Comparison of ENCODE assay signal across 8 cellular contexts in genomic region chr17:76968707-76969597, GRCh38.
DNase-seq lines count a peak whose midpoint lies in the region; ATAC-seq and TF ChIP-seq lines count a peak whose summit lies in the region.

No MANE protein-coding gene starts in this region.

- H3K4me1 ChIP-seq in Panc1 (ENCODE audit: control insufficient read depth, insufficient read depth, low read length), result peaks cover 10% of the 10 kb centered on the region

- H3K27me3 ChIP-seq in Panc1 (ENCODE audit: control insufficient read depth, insufficient read depth, low read length), result no peaks in the 10 kb centered on the region; the same call in 1 of the 2 replicates
- H3K27me3 ChIP-seq in kidney epithelial cell (ENCODE audit: control insufficient read depth, insufficient read depth, low read length), result peaks cover 22% of the 10 kb centered on the region

- H3K4me1 Mint-ChIP-seq in IgD-negative memory B cell, result peaks cover 10 to 12% (median 10%) of the 10 kb centered on the region in 3 donors
- H3K4me1 Mint-ChIP-seq in activated naive CD4-positive, alpha-beta T cell treated with anti-CD3 and anti-CD28 coated beads, Interleukin-2, amount 50 U/mL, for 24 hours, result peaks cover 14% of the 10 kb centered on the region

- DNase-seq in Panc1 (ENCODE audit: low read depth, low spot score) (no peak), kidney epithelial cell (ENCODE audit: low read depth) (no peak), mesenteric fat pad (ENCODE audit: low spot score) (no peak), NCI-H446 (lab: John Stamatoyannopoulos, UW) (no peak)
- peak; percentile 13 for DNase-seq in stimulated activated CD8-positive, alpha-beta memory T cell treated with anti-CD3 and anti-CD28 coated beads, Interleukin-12 subunit alpha, Interleukin-12 subunit beta, amount 100 ng/mL, for 1 hour (ENCODE audit: low read depth)

- TF ChIP-seq CTCF in Panc1 (IDR thresholded peaks at IDR 0.05) (no peak), kidney epithelial cell (IDR thresholded peaks at IDR 0.05; ENCODE audit: insufficient read depth, low read length, poor library complexity, severe bottlenecking) (no peak)

- no peaks in the 10 kb centered on the region for H3K9me3 ChIP-seq in Panc1 (ENCODE audit: control insufficient read depth, insufficient read depth, low read depth, low read length)

- POLR2A ChIA-PET in Panc1 (lab: Charles Lee), result interaction anchor here (0.5 to 0.8 kb wide), 3 partner anchors 16 to 122 kb away, joined by 4 to 11 read pairs (median 5); no protein-coding TSS in a partner anchor

- H3K36me3 Mint-ChIP-seq in IgD-negative memory B cell, result no peaks in the 10 kb centered on the region
- H3K36me3 Mint-ChIP-seq in activated naive CD4-positive, alpha-beta T cell treated with anti-CD3 and anti-CD28 coated beads, Interleukin-2, amount 50 U/mL, for 24 hours, result no peaks in the 10 kb centered on the region

- CTCF ChIA-PET in Panc1 (lab: Charles Lee), result interaction anchor here (0.6 to 1.1 kb wide), 4 partner anchors 38 to 101 kb away, joined by 3 to 19 read pairs (median 3); no protein-coding TSS in a partner anchor

- peak overlapping the region; percentile 83 to 98 (median 88) for H3K27ac Mint-ChIP-seq in IgD-negative memory B cell
- H3K27ac Mint-ChIP-seq in activated naive CD4-positive, alpha-beta T cell treated with anti-CD3 and anti-CD28 coated beads, Interleukin-2, amount 50 U/mL, for 24 hours, result peak overlapping the region; percentile 30

- peaks cover 0 to 1% (median 0%) of the 10 kb centered on the region in 3 donors for H3K9me3 Mint-ChIP-seq in IgD-negative memory B cell
- H3K9me3 Mint-ChIP-seq in activated naive CD4-positive, alpha-beta T cell treated with anti-CD3 and anti-CD28 coated beads, Interleukin-2, amount 50 U/mL, for 24 hours, result no peaks in the 10 kb centered on the region

- ATAC-seq in Panc1, result peak; percentile 61
- ATAC-seq in GM19035 (IDR thresholded peaks at IDR 0.05; ENCODE audit: unreplicated experiment), result no peak

- BruUV-seq in Panc1 (replicated peaks; lab: Mats Ljungman, UMichigan), result no TSS peak

- H3K36me3 ChIP-seq in Panc1 (ENCODE audit: control insufficient read depth, insufficient read depth, low read length) (no peaks in the 10 kb centered on the region), kidney epithelial cell (ENCODE audit: control insufficient read depth, insufficient read depth, low read length) (no peaks in the 10 kb centered on the region)

- peak overlapping the region; percentile 78 to 95 (median 92) for H3K4me3 Mint-ChIP-seq in IgD-negative memory B cell
- peak overlapping the region; percentile 82 for H3K4me3 Mint-ChIP-seq in activated naive CD4-positive, alpha-beta T cell treated with anti-CD3 and anti-CD28 coated beads, Interleukin-2, amount 50 U/mL, for 24 hours

- H3K27ac ChIP-seq in Panc1 (ENCODE audit: low read length), result no peak overlapping the region

- in situ Hi-C loops in Panc1 (cut with HindIII; ENCODE audit: low pct_unique_long_range_greater_than_20kb, low sequenced_read_pairs), result no loop called here

- intact Hi-C loops in Panc1 (cut with micrococcal nuclease; ENCODE audit: unreplicated experiment), result no loop called here

- H3K4me3 ChIP-seq in Panc1 (ENCODE audit: low read depth in 2 of 2, low read length in 2 of 2), result peak overlapping the region; percentile 32 to 55
- H3K4me3 ChIP-seq in kidney epithelial cell (ENCODE audit: low read depth, low read length), result peak overlapping the region; percentile 37

- H3K27me3 Mint-ChIP-seq in IgD-negative memory B cell, result peaks cover 41% of the 10 kb centered on the region
- H3K27me3 Mint-ChIP-seq in activated naive CD4-positive, alpha-beta T cell treated with anti-CD3 and anti-CD28 coated beads, Interleukin-2, amount 50 U/mL, for 24 hours, result peaks cover 4% of the 10 kb centered on the region
